8 cellular contexts compared by ENCODE assay signal in genomic region chr3:138329984-138330293, GRCh38. TPM values are rescaled to one million over a fixed set of nuclear protein-coding genes. Genes with fewer than 3 reads are reported as not detected.
DNase-seq lines count a peak whose midpoint lies in the region; ATAC-seq and TF ChIP-seq lines count a peak whose summit lies in the region.

No MANE protein-coding gene starts in this region.

- H3K27ac ChIP-seq in AG04450 (ENCODE audit: low read depth, low read length), result no peak overlapping the region
- peak overlapping the region in 1 of 2 donors; percentile 52 for H3K27ac ChIP-seq in coronary artery

- H3K27me3 ChIP-seq in AG04450 (ENCODE audit: control insufficient read depth, insufficient read depth, low read length), result peaks cover 5% of the 10 kb centered on the region

- H3K27ac Mint-ChIP-seq in naive thymus-derived CD8-positive, alpha-beta T cell, result peak overlapping the region; percentile 85 to 99 (median 97)

- H3K4me3 ChIP-seq in AG04450 (ENCODE audit: low read depth, low read length) (peak overlapping the region; percentile 68), LNCaP clone FGC (ENCODE audit: low read depth, low read length) (peak overlapping the region; percentile 59), coronary artery (peak overlapping the region; percentile 78)

- TF ChIP-seq CTCF in AG04450 (IDR thresholded peaks at IDR 0.05; ENCODE audit: low read depth, low read length) (no peak), LNCaP clone FGC (IDR thresholded peaks at IDR 0.05; ENCODE audit: control insufficient read depth, extremely low read depth, insufficient read depth) (no peak), coronary artery (IDR thresholded peaks at IDR 0.05) (no peak)

- no peaks in the 10 kb centered on the region; the same call in 1 of the 2 replicates for H3K9me3 ChIP-seq in AG04450 (ENCODE audit: control insufficient read depth, insufficient read depth, low read length)

- peaks cover 14 to 26% (median 23%) of the 10 kb centered on the region in 4 donors for H3K4me1 Mint-ChIP-seq in naive thymus-derived CD8-positive, alpha-beta T cell

- H3K36me3 Mint-ChIP-seq in naive thymus-derived CD8-positive, alpha-beta T cell, result no peaks in the 10 kb centered on the region

- CTCF ChIA-PET in AG04450 (lab: Charles Lee), result interaction anchor here (0.6 to 5.2 kb wide), 6 partner anchors 15 to 1933 kb away, joined by 3 to 36 read pairs (median 4); partner anchors contain the start of gene MRAS

- H3K4me3 Mint-ChIP-seq in naive thymus-derived CD8-positive, alpha-beta T cell, result peak overlapping the region; percentile 85 to 99 (median 96)

- DNase-seq in AG04450 (ENCODE audit: low read depth, low spot score) (no peak), LNCaP clone FGC (ENCODE audit: low read depth) (no peak), coronary artery (ENCODE audit: low spot score) (no peak), occipital lobe (lab: John Stamatoyannopoulos, UW) (no peak)
- DNase-seq in naive thymus-derived CD8-positive, alpha-beta T cell, result no peak

- ATAC-seq in naive thymus-derived CD8-positive, alpha-beta T cell, result no peak
- ATAC-seq in HG02763 (IDR thresholded peaks at IDR 0.05; ENCODE audit: unreplicated experiment) (no peak), GM21717 (IDR thresholded peaks at IDR 0.05; ENCODE audit: unreplicated experiment) (no peak), HG02973 (IDR thresholded peaks at IDR 0.05; ENCODE audit: unreplicated experiment) (no peak)

- peaks cover 0 to 2% (median 0%) of the 10 kb centered on the region in 5 donors for H3K27me3 Mint-ChIP-seq in naive thymus-derived CD8-positive, alpha-beta T cell

- POLR2A ChIA-PET in AG04450 (lab: Yijun Ruan, JAX), result no interaction called here
- POLR2A ChIA-PET in naive thymus-derived CD8-positive, alpha-beta T cell (lab: Charles Lee), result no interaction called here

- H3K9me3 Mint-ChIP-seq in naive thymus-derived CD8-positive, alpha-beta T cell, result no peaks in the 10 kb centered on the region

RNA-seq across cellular contexts. Expression of gene NME9, which starts 0.3 kb away (rescaled TPM):
- 0.19 TPM in 1 of 2 replicates, not detected in the other for polyA plus RNA-seq in AG04450 (2011; rRNA removed)
- 0.22 TPM in 1 of 2 replicates, not detected in the other for polyA minus RNA-seq in AG04450 (2011; rRNA and poly(A)+ RNA removed)
- total RNA-seq in naive thymus-derived CD8-positive, alpha-beta T cell, result 1 to 10 TPM in 1 of 2 experiments, under 1 TPM in 1; 0.86 to 1.2 TPM
- 1 to 10 TPM in 1 of 3 donors, under 1 TPM in 1, not detected in 1; 0.26 to 2.1 TPM for polyA plus RNA-seq in naive thymus-derived CD8-positive, alpha-beta T cell
- 2.3 TPM for total RNA-seq in occipital lobe

RNA-seq across cellular contexts. Expression of gene MRAS, which starts 18.4 kb away (rescaled TPM):
- 58.3 and 59.1 TPM in 2 replicates for polyA plus RNA-seq in AG04450 (2011; rRNA removed)
- 45.8 and 60.2 TPM in 2 replicates for polyA minus RNA-seq in AG04450 (2011; rRNA and poly(A)+ RNA removed)
- under 1 TPM in 1 of 2 experiments, not detected in 1; 0.13 TPM for total RNA-seq in naive thymus-derived CD8-positive, alpha-beta T cell
- polyA plus RNA-seq in naive thymus-derived CD8-positive, alpha-beta T cell, result not detected
- total RNA-seq in occipital lobe, result 53.3 TPM

Comparison
In these comparisons a context has a peak if more than half of its experiments do, and no peak if none do; other contexts are left out.
1. RNA of gene MRAS, which starts 18.4 kb away (total RNA-seq): 53.3 TPM in occipital lobe (single experiment); 0.13 TPM in naive thymus-derived CD8-positive, alpha-beta T cell; every median in the first group is over 10 times any median in the second.
2. Peak in every context shown above with its lines, with median percentiles within 50 percentile points of each other: H3K4me3 ChIP-seq.